In the genomic region with DNA sequence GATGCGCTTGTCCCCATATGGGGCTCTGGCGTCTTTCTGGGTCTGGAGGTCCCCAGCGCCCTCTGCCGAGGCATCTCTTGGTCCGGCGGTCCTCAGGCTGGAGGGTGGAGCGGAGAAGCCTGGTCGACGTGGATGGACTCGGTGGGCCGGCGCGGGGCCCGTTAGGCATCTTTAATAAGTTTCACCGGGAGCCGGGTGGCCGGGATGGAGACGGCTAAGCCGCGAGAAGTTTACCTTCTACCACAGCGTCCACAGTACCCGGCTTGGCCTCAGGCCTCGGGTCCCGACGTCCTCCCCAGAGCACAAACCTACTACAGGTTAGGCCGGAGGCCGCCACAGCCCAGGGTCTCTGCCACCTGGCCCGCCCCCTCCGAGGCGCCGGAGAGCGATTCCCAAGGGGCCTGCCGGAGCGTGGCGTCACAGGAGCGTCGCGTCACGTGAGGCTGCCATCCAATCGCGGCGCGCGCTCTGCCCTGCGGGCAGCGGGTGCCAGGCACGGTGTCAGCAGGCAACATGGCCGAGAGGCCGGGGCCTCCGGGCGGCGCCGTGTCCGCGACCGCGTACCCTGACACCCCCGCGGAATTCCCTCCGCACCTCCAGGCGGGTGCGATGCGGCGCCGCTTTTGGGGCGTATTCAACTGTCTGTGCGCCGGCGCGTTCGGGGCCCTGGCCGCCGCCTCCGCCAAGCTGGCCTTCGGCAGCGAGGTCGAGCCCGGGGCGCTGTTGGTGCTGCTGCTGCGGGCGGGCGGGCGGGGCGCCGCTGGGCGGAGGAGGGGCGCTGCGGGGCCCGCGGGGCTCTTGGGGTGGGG, we compare ENCODE assay signal across 8 cellular contexts. TPM values are rescaled to one million over a fixed set of nuclear protein-coding genes. Genes with fewer than 3 reads are reported as not detected.
A peak's percentile ranks its signal among the peaks of the same experiment; 100 is the strongest.
DNase-seq lines count a peak whose midpoint lies in the region; ATAC-seq and TF ChIP-seq lines count a peak whose summit lies in the region.

A gene (plus strand): TSS at position 501 of the 809 bp plus-strand sequence. CDS start 13 bp downstream, at position 514.

- H3K36me3 Mint-ChIP-seq in chondrocyte (ENCODE audit: low read depth) = peaks cover 3% of the 10 kb centered on the region

- peak; percentile 90 for ATAC-seq in GM18858 (IDR thresholded peaks at IDR 0.05; ENCODE audit: unreplicated experiment)
- ATAC-seq in HG03095 (IDR thresholded peaks at IDR 0.05; ENCODE audit: unreplicated experiment) = peak; percentile 94

- H3K4me1 Mint-ChIP-seq in chondrocyte (ENCODE audit: low read depth) = peaks cover 24% of the 10 kb centered on the region

- POLR2A ChIA-PET in AG04449 (lab: Yijun Ruan, JAX) = no interaction called here

- no peaks in the 10 kb centered on the region for H3K9me3 Mint-ChIP-seq in chondrocyte (ENCODE audit: low read depth)

- H3K4me3 ChIP-seq in AG04449 (ENCODE audit: low read depth, low read length) (peak within 1 kb of the TSS; percentile 72), kidney epithelial cell (ENCODE audit: low read depth, low read length) (peak within 1 kb of the TSS; percentile 46)

- H3K27me3 Mint-ChIP-seq in chondrocyte (ENCODE audit: low read depth) = no peaks in the 10 kb centered on the region

- peak; percentile 43 for TF ChIP-seq CTCF in AG04449 (IDR thresholded peaks at IDR 0.05; ENCODE audit: insufficient read depth, low read length, missing control alignments)
- peak; percentile 63 for TF ChIP-seq CTCF in chondrocyte (IDR thresholded peaks at IDR 0.05)
- peak; percentile 27 for TF ChIP-seq CTCF in kidney epithelial cell (IDR thresholded peaks at IDR 0.05; ENCODE audit: insufficient read depth, low read length, poor library complexity, severe bottlenecking)

- H3K36me3 ChIP-seq in kidney epithelial cell (ENCODE audit: control insufficient read depth, insufficient read depth, low read length) = no peaks in the 10 kb centered on the region

- peak within 1 kb of the TSS; percentile 81 for H3K4me3 Mint-ChIP-seq in chondrocyte (ENCODE audit: unreplicated experiment)

- CTCF ChIA-PET in AG04449 (lab: Yijun Ruan, JAX) = no interaction called here

- no peaks in the 10 kb centered on the region for H3K27me3 ChIP-seq in kidney epithelial cell (ENCODE audit: control insufficient read depth, insufficient read depth, low read length)

- H3K27ac Mint-ChIP-seq in chondrocyte (ENCODE audit: unreplicated experiment) = peak within 1 kb of the TSS; percentile 91

- DNase-seq in AG04449 (ENCODE audit: low read depth, low spot score) (peak; percentile 42), NCI-H345 (lab: John Stamatoyannopoulos, UW) (peak; percentile 91), chondrocyte (ENCODE audit: low spot score) (no peak), kidney epithelial cell (ENCODE audit: low read depth) (peak; percentile 58)
- peak; percentile 73 to 82 for DNase-seq in activated CD4-positive, alpha-beta T cell treated with anti-CD3 and anti-CD28 coated beads for 24 hours (ENCODE audit: low read depth in 2 of 2)
- DNase-seq in stimulated activated CD4-positive, alpha-beta T cell treated with anti-CD3 and anti-CD28 coated beads, Interleukin-15, amount 100 ng/mL, for 48 hours (ENCODE audit: low read depth in 2 of 2) = peak; percentile 76 to 78

RNA-seq across cellular contexts. Expression of the gene that starts here (rescaled TPM):
- total RNA-seq in chondrocyte = 14.2 to 14.6 TPM (median 14.3 TPM) in 3 replicates
- 12.9 and 17.2 TPM in 2 replicates for total RNA-seq in kidney epithelial cell
